Comparison of ENCODE assay signal across 9 cellular contexts in genomic region chr12:89950421-89950820, GRCh38.
DNase-seq lines count a peak whose midpoint lies in the region; ATAC-seq, FAIRE-seq and TF ChIP-seq lines count a peak whose summit lies in the region.
"Had no signal": no experiment of that assay in that cellular context is flagged by ENCODE, and none has a peak within 500 bp of the region (broad histone marks: within the 10 kb centered on the region; RNA-seq: fewer than 3 reads in every experiment).

No MANE protein-coding gene starts in this region.

- no TSS peak for BruUV-seq in HepG2 (replicated peaks; lab: Mats Ljungman, UMichigan)

- H3K27ac ChIP-seq in DOHH2 (ENCODE audit: low read depth, low read length) (no peak overlapping the region), keratinocyte (ENCODE audit: control insufficient read depth, insufficient read depth, low read length) (peak overlapping the region; percentile 88), Karpas-422 (ENCODE audit: low read length) (no peak overlapping the region), adrenal gland (no peak overlapping the region), HepG2 (ENCODE audit: extremely low read length, insufficient read depth, low read length) (no peak overlapping the region)

- FAIRE-seq in keratinocyte (lab: Jason Lieb, UNC) (no peak), HepG2 (lab: Jason Lieb, UNC) (no peak)
- FAIRE-seq: K562 had no signal

- no peak overlapping the region for H2AFZ ChIP-seq in keratinocyte (ENCODE audit: control insufficient read depth, low read length)
- no peak overlapping the region for H2AFZ ChIP-seq in Karpas-422 (ENCODE audit: low read length)
- H2AFZ ChIP-seq in HepG2 (ENCODE audit: low read length): no peak overlapping the region

- H3K9me2 ChIP-seq in DOHH2 (replicated peaks; ENCODE audit: control insufficient read depth, low read length) (no peaks in the 10 kb centered on the region), Karpas-422 (replicated peaks; ENCODE audit: insufficient read depth, low read length) (no peaks in the 10 kb centered on the region)

- no peaks in the 10 kb centered on the region for H3K36me3 ChIP-seq in DOHH2 (ENCODE audit: control insufficient read depth, low read length)
- H3K36me3 ChIP-seq in keratinocyte (ENCODE audit: control insufficient read depth in 2 of 2, extremely low read depth in 1 of 2, insufficient read depth in 2 of 2, low read length in 2 of 2): no peaks in the 10 kb centered on the region
- no peaks in the 10 kb centered on the region for H3K36me3 ChIP-seq in Karpas-422 (ENCODE audit: insufficient read depth, low read length)
- no peaks in the 10 kb centered on the region for H3K36me3 ChIP-seq in adrenal gland (replicated peaks in 1 of 2)
- no peaks in the 10 kb centered on the region for H3K36me3 ChIP-seq in HepG2 (replicated peaks in 1 of 2; ENCODE audit: control insufficient read depth in 1 of 2, insufficient read depth in 2 of 2, low read length in 2 of 2)

- no peaks in the 10 kb centered on the region for H3K9me1 ChIP-seq in keratinocyte (ENCODE audit: control insufficient read depth, extremely low read depth, insufficient read depth, low read length)

- POLR2A ChIA-PET in HepG2 (lab: Yijun Ruan, JAX): no interaction called here

- TF ChIP-seq CTCF in DOHH2 (IDR thresholded peaks at IDR 0.05; ENCODE audit: low read depth, low read length, poor library complexity, severe bottlenecking): no peak
- TF ChIP-seq CTCF in keratinocyte (optimal IDR thresholded peaks at IDR 0.05 in 1 of 3, IDR thresholded peaks at IDR 0.05 in 1 of 3, conservative IDR thresholded peaks at IDR 0.05 in 1 of 3; ENCODE audit: extremely low read depth in 1 of 3, insufficient read depth in 2 of 3, low read length in 3 of 3): no peak
- TF ChIP-seq CTCF in adrenal gland (IDR thresholded peaks at IDR 0.05): no peak
- TF ChIP-seq CTCF in HepG2 (CRISPR knock-in tag; IDR thresholded peaks at IDR 0.05): no peak

- CTCF ChIA-PET in HepG2 (lab: Yijun Ruan, JAX; ENCODE audit: low intra/inter-chr PET ratio, low total read pairs): no interaction called here

- H3K27me3 ChIP-seq in DOHH2 (ENCODE audit: control insufficient read depth, low read length) (no peaks in the 10 kb centered on the region), keratinocyte (ENCODE audit: control insufficient read depth, extremely low read depth, insufficient read depth, low read length) (no peaks in the 10 kb centered on the region), Karpas-422 (ENCODE audit: low read length) (no peaks in the 10 kb centered on the region), adrenal gland (no peaks in the 10 kb centered on the region), HepG2 (ENCODE audit: control insufficient read depth in 1 of 2, insufficient read depth in 2 of 2, low read length in 2 of 2) (no peaks in the 10 kb centered on the region)

- H3K4me3 ChIP-seq in DOHH2 (ENCODE audit: low read length) (no peak overlapping the region), keratinocyte (ENCODE audit: control insufficient read depth in 2 of 3, extremely low read depth in 1 of 3, insufficient read depth in 2 of 3, low read depth in 1 of 3, low read length in 3 of 3) (no peak overlapping the region), Karpas-422 (ENCODE audit: low read length) (no peak overlapping the region), adrenal gland (no peak overlapping the region), HepG2 (replicated peaks in 1 of 3; ENCODE audit: insufficient read depth in 1 of 3, low read depth in 2 of 3, low read length in 3 of 3) (no peak overlapping the region)
- H3K4me3 ChIP-seq: K562 had no signal

- H4K20me1 ChIP-seq in DOHH2 (ENCODE audit: control insufficient read depth, insufficient read depth, low read depth, low read length) (no peaks in the 10 kb centered on the region), keratinocyte (ENCODE audit: control insufficient read depth, extremely low read depth, insufficient read depth, low read length) (no peaks in the 10 kb centered on the region), Karpas-422 (ENCODE audit: insufficient read depth, low read depth, low read length) (no peaks in the 10 kb centered on the region), HepG2 (ENCODE audit: insufficient read depth, low read length) (no peaks in the 10 kb centered on the region)

- H3K9me3 ChIP-seq in DOHH2 (ENCODE audit: control insufficient read depth, insufficient read depth, low read length) (no peaks in the 10 kb centered on the region), keratinocyte (ENCODE audit: control insufficient read depth, low read depth, low read length) (no peaks in the 10 kb centered on the region), Karpas-422 (ENCODE audit: low read length) (no peaks in the 10 kb centered on the region), adrenal gland (replicated peaks in 1 of 3) (no peaks in the 10 kb centered on the region), HepG2 (ENCODE audit: low read length) (no peaks in the 10 kb centered on the region)

- no peak for DNase-seq in keratinocyte (ENCODE audit: low read depth, low spot score)
- DNase-seq in Karpas-422: no peak
- no peak for DNase-seq in adrenal gland
- no peak for DNase-seq in stimulated activated CD4-positive, alpha-beta T cell treated with anti-CD3 and anti-CD28 coated beads, Interleukin-2, amount 100 ng/mL, for 48 hours
- no peak for DNase-seq in HepG2 (ENCODE audit: low spot score)

- intact Hi-C loops in adrenal gland (cut with DNase I): no loop called here
- intact Hi-C loops in HepG2 (cut with micrococcal nuclease; ENCODE audit: unreplicated experiment): no loop called here

- 44 to 77% (median 58%) methylated on average over 1 of the region's 1 CpG for WGBS in adrenal gland, 4 donors
- WGBS in HepG2 (ENCODE audit: low lambda C conversion rate): 0% methylated on average over 1 of the region's 1 CpG

- H3F3A ChIP-seq in DOHH2 (ENCODE audit: control insufficient read depth, insufficient read depth): no peaks in the 10 kb centered on the region

- dilution Hi-C loops in keratinocyte (cut with MboI; ENCODE audit: extremely low pct_ligation_motif_present, low sequenced_read_pairs): no loop called here

- no peak for TF ChIP-seq EP300 in HepG2 (IDR thresholded peaks at IDR 0.05; ENCODE audit: low read depth in 2 of 2, low read length in 2 of 2)
- no peak for TF ChIP-seq EP300 in HepG2 (CRISPR knock-in tag; IDR thresholded peaks at IDR 0.05; ENCODE audit: borderline replicate concordance)

- TF ChIP-seq POLR2A in adrenal gland (IDR thresholded peaks at IDR 0.05) (no peak), HepG2 (IDR thresholded peaks at IDR 0.05; ENCODE audit: insufficient read depth in 1 of 2, low read depth in 2 of 2, low read length in 2 of 2) (no peak)

- ATAC-seq in GM21381 (IDR thresholded peaks at IDR 0.05; ENCODE audit: unreplicated experiment) (peak; percentile 34), HG03571 (IDR thresholded peaks at IDR 0.05; ENCODE audit: unreplicated experiment) (peak; percentile 36), HepG2 (no peak)
- ATAC-seq: K562 had no signal

- H3K79me2 ChIP-seq in DOHH2 (ENCODE audit: control insufficient read depth, low read length) (no peaks in the 10 kb centered on the region), keratinocyte (ENCODE audit: control insufficient read depth, insufficient read depth, low read length) (no peaks in the 10 kb centered on the region), Karpas-422 (ENCODE audit: low read length) (no peaks in the 10 kb centered on the region), HepG2 (ENCODE audit: insufficient read depth, low read length) (no peaks in the 10 kb centered on the region)

- H3K4me1 ChIP-seq in DOHH2 (ENCODE audit: control insufficient read depth, low read length) (peaks cover 34% of the 10 kb centered on the region), keratinocyte (ENCODE audit: control insufficient read depth, extremely low read depth, insufficient read depth, low read length) (peaks cover 43% of the 10 kb centered on the region), Karpas-422 (ENCODE audit: low read length) (no peaks in the 10 kb centered on the region), adrenal gland (replicated peaks in 1 of 2) (peaks cover 14 to 27% of the 10 kb centered on the region in 2 donors), HepG2 (ENCODE audit: insufficient read depth, low read length) (no peaks in the 10 kb centered on the region)

- H3K9ac ChIP-seq in keratinocyte (ENCODE audit: control insufficient read depth, extremely low read depth, insufficient read depth, low read length) (peak overlapping the region; percentile 57), Karpas-422 (ENCODE audit: low read length) (no peak overlapping the region), HepG2 (ENCODE audit: insufficient read depth, low read depth, low read length) (no peak overlapping the region)

- H3K4me2 ChIP-seq in DOHH2 (ENCODE audit: low read length) (0 out of 2 replicates have a peak overlapping the region, but pooled peaks have one; percentile 6), keratinocyte (ENCODE audit: control insufficient read depth, extremely low read depth, insufficient read depth, low read depth, low read length) (peak overlapping the region; percentile 65), Karpas-422 (ENCODE audit: low read depth, low read length, poor library complexity, severe bottlenecking) (no peak overlapping the region), HepG2 (ENCODE audit: low read depth, low read length) (no peak overlapping the region)

- in situ Hi-C loops in HepG2 (cut with HindIII; ENCODE audit: extremely low pct_ligation_motif_present, low pct_unique_long_range_greater_than_20kb): loop anchor here (25.0 kb wide), 1 partner anchor 413 kb away; the partner anchor contains the start of gene POC1B

- no peak for TF ChIP-seq RAD21 in HepG2 (CRISPR knock-in tag; IDR thresholded peaks at IDR 0.05)

TF ChIP-seq in HepG2, 621 proteins besides CTCF, POLR2A, EP300 and RAD21 (continues in another document):
- TF ChIP-seq ZNF484 (CRISPR knock-in tag; IDR thresholded peaks at IDR 0.05; ENCODE audit: borderline replicate concordance, low read depth): no peak
- no peak for TF ChIP-seq KLF12 (CRISPR knock-in tag; IDR thresholded peaks at IDR 0.05; ENCODE audit: borderline replicate concordance)
- TF ChIP-seq TAF15 (IDR thresholded peaks at IDR 0.05; ENCODE audit: low read depth, low read length, poor library complexity, severe bottlenecking): no peak
- no peak for TF ChIP-seq ZNF558 (CRISPR knock-in tag; IDR thresholded peaks at IDR 0.05; ENCODE audit: borderline replicate concordance)
- TF ChIP-seq ERF (CRISPR knock-in tag; IDR thresholded peaks at IDR 0.05): no peak

Comparison
In these comparisons a context has a peak if more than half of its experiments do, and no peak if none do; other contexts are left out.
1. H3K4me2 ChIP-seq: peak in DOHH2 (single experiment) and keratinocyte (single experiment); none in Karpas-422 (single experiment) and HepG2 (single experiment).